ENCODE assay signal across 9 cellular contexts in genomic region chr10:19054289-19054688, GRCh38. TPM values are rescaled to one million over a fixed set of nuclear protein-coding genes. Genes with fewer than 3 reads are reported as not detected.
"Had no signal": no experiment of that assay in that cellular context is flagged by ENCODE, and none has a peak within 500 bp of the region (broad histone marks: within the 10 kb centered on the region; RNA-seq: fewer than 3 reads in every experiment).

No MANE protein-coding gene starts in this region.

- H3K27ac ChIP-seq: HL-60 had no signal

- ATAC-seq: GM23338 had no signal

- H3K4me2 ChIP-seq: GM23338 had no signal

- DNase-seq: H9, HCEC 1CT, KG1 had no signal

- H2AFZ ChIP-seq: GM23338 had no signal

- FAIRE-seq: H1, H54 had no signal

- H3K4me3 ChIP-seq: GM23338 had no signal

RNA-seq across cellular contexts. Expression of gene MALRD1, which starts 5.7 kb away (rescaled TPM):
- total RNA-seq: HT1080 had no signal
- polyA plus RNA-seq: IgD-negative memory B cell had no signal
